27 cellular contexts compared by ENCODE assay signal in genomic region chr1:11771481-11772043, GRCh38. TPM values are rescaled to one million over a fixed set of nuclear protein-coding genes. Genes with fewer than 3 reads are reported as not detected.
"Had no signal": no experiment of that assay in that cellular context is flagged by ENCODE, and none has a peak within 500 bp of the region (broad histone marks: within the 10 kb centered on the region; RNA-seq: fewer than 3 reads in every experiment).

No MANE protein-coding gene starts in this region.

- H3K36me3 ChIP-seq: gastrocnemius medialis, left lung, lower lobe of right lung, pancreas, sigmoid colon, stomach, thyroid gland had no signal

- H3K4me3 ChIP-seq: dorsolateral prefrontal cortex, gastrocnemius medialis, hepatocyte, left lung, lower lobe of right lung, pancreas, sigmoid colon, stomach, thyroid gland had no signal

- H3K27me3 Mint-ChIP-seq: naive thymus-derived CD8-positive, alpha-beta T cell had no signal

- H3K4me1 Mint-ChIP-seq: endodermal cell; naive thymus-derived CD8-positive, alpha-beta T cell; stimulated activated effector memory CD8-positive, alpha-beta T cell treated with anti-CD3 and anti-CD28 coated beads, Interleukin-12 subunit alpha, Interleukin-12 subunit beta, amount 100 ng/mL, for 72 hours had no signal

- H3K27ac Mint-ChIP-seq: endodermal cell; naive thymus-derived CD8-positive, alpha-beta T cell; nephron progenitor cell; stimulated activated effector memory CD8-positive, alpha-beta T cell treated with anti-CD3 and anti-CD28 coated beads, Interleukin-12 subunit alpha, Interleukin-12 subunit beta, amount 100 ng/mL, for 72 hours had no signal

- H3K9me3 Mint-ChIP-seq: endodermal cell; naive thymus-derived CD8-positive, alpha-beta T cell; nephron progenitor cell; stimulated activated effector memory CD8-positive, alpha-beta T cell treated with anti-CD3 and anti-CD28 coated beads, Interleukin-12 subunit alpha, Interleukin-12 subunit beta, amount 100 ng/mL, for 72 hours had no signal

- H3K36me3 Mint-ChIP-seq: naive thymus-derived CD8-positive, alpha-beta T cell; stimulated activated effector memory CD8-positive, alpha-beta T cell treated with anti-CD3 and anti-CD28 coated beads, Interleukin-12 subunit alpha, Interleukin-12 subunit beta, amount 100 ng/mL, for 72 hours had no signal

- H3K27me3 ChIP-seq: dorsolateral prefrontal cortex, gastrocnemius medialis, hepatocyte, left lung, pancreas, thyroid gland had no signal

- H3K9me3 ChIP-seq: gastrocnemius medialis, left lung, lower lobe of right lung, pancreas, sigmoid colon, stomach, thyroid gland had no signal

- H3K79me2 ChIP-seq: hepatocyte had no signal

- H3K4me2 ChIP-seq: hepatocyte had no signal

- H3K4me1 ChIP-seq: gastrocnemius medialis, left lung, lower lobe of right lung, pancreas, sigmoid colon, stomach, thyroid gland had no signal

- H2AFZ ChIP-seq: hepatocyte had no signal

- H3K4me3 Mint-ChIP-seq: endodermal cell; naive thymus-derived CD8-positive, alpha-beta T cell; nephron progenitor cell; stimulated activated effector memory CD8-positive, alpha-beta T cell treated with anti-CD3 and anti-CD28 coated beads, Interleukin-12 subunit alpha, Interleukin-12 subunit beta, amount 100 ng/mL, for 72 hours had no signal

- DNase-seq: cerebellar nuclear complex; dorsolateral prefrontal cortex; effector CD8-positive, alpha-beta T cell; endodermal cell; foreskin fibroblast; gastrocnemius medialis; head of caudate nucleus; kidney; lower lobe of right lung; naive thymus-derived CD8-positive, alpha-beta T cell; nephron progenitor cell; occipital lobe; pancreas; sigmoid colon; stimulated activated CD4-positive, alpha-beta T cell treated with anti-CD3 and anti-CD28 coated beads, Interleukin-2, amount 100 ng/mL, for 24 hours; stimulated activated CD4-positive, alpha-beta T cell treated with anti-CD3 and anti-CD28 coated beads, Interleukin-4, amount 100 ng/mL, for 24 hours; stimulated activated naive CD4-positive, alpha-beta T cell treated with Interleukin-2 at 50 U/mL for 16 hours; stomach; thyroid gland; trophoblast cell had no signal

- ATAC-seq: esophagus mucosa; gastrocnemius medialis; left lung; lower lobe of right lung; naive thymus-derived CD8-positive, alpha-beta T cell; pancreas; stimulated activated effector memory CD8-positive, alpha-beta T cell treated with anti-CD3 and anti-CD28 coated beads, Interleukin-12 subunit alpha, Interleukin-12 subunit beta, amount 100 ng/mL, for 72 hours had no signal

- H3K27ac ChIP-seq: dorsolateral prefrontal cortex, epithelial cell of prostate, gastrocnemius medialis, hepatocyte, left lung, lower lobe of right lung, pancreas, sigmoid colon, stomach, thyroid gland had no signal

RNA-seq across cellular contexts. Expression of gene C1orf167, which starts 9.6 kb away (rescaled TPM):
- total RNA-seq: glomerular endothelial cell; hepatocyte; naive thymus-derived CD8-positive, alpha-beta T cell; occipital lobe; temporal lobe had no signal
- polyA plus RNA-seq: naive thymus-derived CD8-positive, alpha-beta T cell had no signal
